Comparison of ENCODE assay signal across 8 cellular contexts in genomic region chr3:134249935-134250716, GRCh38. TPM values are rescaled to one million over a fixed set of nuclear protein-coding genes. Genes with fewer than 3 reads are reported as not detected.
DNase-seq lines count a peak whose midpoint lies in the region; TF ChIP-seq lines count a peak whose summit lies in the region.

No MANE protein-coding gene starts in this region.

- no peak for TF ChIP-seq POLR2A in NB4 (IDR thresholded peaks at IDR 0.05; ENCODE audit: extremely low read depth, insufficient read length)

- peak overlapping the region; percentile 73 for H3K4me3 ChIP-seq in HFF-Myc (replicated peaks; ENCODE audit: low read depth, low read length)
- H3K4me3 ChIP-seq in NB4 (ENCODE audit: low read depth, low read length) = peak overlapping the region; percentile 62

- DNase-seq in DMS 273 (lab: John Stamatoyannopoulos, UW; ENCODE audit: unreplicated experiment) (peak; percentile 84), DMS 273 treated with DMSO at 0.1 percent for 48 hours (lab: John Stamatoyannopoulos, UW) (no peak), HFF-Myc (ENCODE audit: extremely low read depth, low read depth) (no peak), NB4 (ENCODE audit: low read depth) (peak; percentile 67), ecto neural progenitor cell (ENCODE audit: low spot score) (peak; percentile 80), lung microvascular endothelial cell (ENCODE audit: low read depth in 2 of 2) (peak; percentile 56 to 58)
- DNase-seq in activated CD4-positive, alpha-beta T cell treated with anti-CD3 and anti-CD28 coated beads, Interleukin-2, amount 50 U/mL, for 48 hours = peak; percentile 53 to 58
- peak; percentile 4 for DNase-seq in stimulated activated CD8-positive, alpha-beta memory T cell treated with anti-CD3 and anti-CD28 coated beads, Interleukin-15, amount 100 ng/mL, for 1 hour (ENCODE audit: low read depth)

- TF ChIP-seq CTCF in HFF-Myc (IDR thresholded peaks at IDR 0.05; ENCODE audit: low read depth, low read length, missing control alignments) = no peak
- no peak for TF ChIP-seq CTCF in NB4 (IDR thresholded peaks at IDR 0.05; ENCODE audit: low read depth, low read length)

RNA-seq across cellular contexts. Expression of gene RYK, which starts 0.5 kb away (rescaled TPM):
- total RNA-seq in lung microvascular endothelial cell = 61.5 and 99.6 TPM in 2 replicates

Comparison
In these comparisons a context has a peak if more than half of its experiments do, and no peak if none do; other contexts are left out.
1. DNase-seq: peak in DMS 273 (single experiment), NB4 (single experiment), activated CD4-positive, alpha-beta T cell treated with anti-CD3 and anti-CD28 coated beads, Interleukin-2, amount 50 U/mL, for 48 hours (2 of 2), ecto neural progenitor cell (single experiment), lung microvascular endothelial cell (2 of 2) and stimulated activated CD8-positive, alpha-beta memory T cell treated with anti-CD3 and anti-CD28 coated beads, Interleukin-15, amount 100 ng/mL, for 1 hour (single experiment); none in DMS 273 treated with DMSO at 0.1 percent for 48 hours (single experiment) and HFF-Myc (single experiment).